ENCODE assay signal across 11 cellular contexts in genomic region chr11:126114486-126115252, GRCh38. TPM values are rescaled to one million over a fixed set of nuclear protein-coding genes. Genes with fewer than 3 reads are reported as not detected.
DNase-seq lines count a peak whose midpoint lies in the region; ATAC-seq and TF ChIP-seq lines count a peak whose summit lies in the region.
"Had no signal": no experiment of that assay in that cellular context is flagged by ENCODE, and none has a peak within 500 bp of the region (broad histone marks: within the 10 kb centered on the region; RNA-seq: fewer than 3 reads in every experiment).

No MANE protein-coding gene starts in this region.

- TF ChIP-seq POLR2A in esophagus squamous epithelium (IDR thresholded peaks at IDR 0.05), result no peak
- TF ChIP-seq POLR2A in sigmoid colon (IDR thresholded peaks at IDR 0.05), result no peak

- intact Hi-C loops in esophagus squamous epithelium (cut with DNase I) (no loop called here), sigmoid colon (cut with DNase I) (loop anchor here (2.0 to 10.0 kb wide), 4 partner anchors 20 to 300 kb away; no protein-coding TSS in a partner anchor)

- no peak overlapping the region for H3K4me3 ChIP-seq in esophagus squamous epithelium
- H3K4me3 ChIP-seq in sigmoid colon, result no peak overlapping the region

- H3K9me3 Mint-ChIP-seq in activated CD8-positive, alpha-beta memory T cell treated with anti-CD3 and anti-CD28 coated beads, Interleukin-2, amount 10 ng/mL, durations not matched to agents 7 days and 5 days (ENCODE audit: low read depth), result no peaks in the 10 kb centered on the region
- H3K9me3 Mint-ChIP-seq in nephron progenitor cell, result no peaks in the 10 kb centered on the region
- H3K9me3 Mint-ChIP-seq: IgD-negative memory B cell, neural crest cell had no signal

- peak in 1 of 4 donors; percentile 53 for TF ChIP-seq EP300 in sigmoid colon (IDR thresholded peaks at IDR 0.05)

- peak overlapping the region; percentile 29 to 89 (median 77) for H3K27ac ChIP-seq in esophagus squamous epithelium
- H3K27ac ChIP-seq in sigmoid colon, result peak overlapping the region; percentile 85 to 91 (median 89)

- no peak for ATAC-seq in activated CD8-positive, alpha-beta memory T cell treated with anti-CD3 and anti-CD28 coated beads, Interleukin-2, amount 10 ng/mL, durations not matched to agents 7 days and 5 days

- TF ChIP-seq CTCF in esophagus squamous epithelium (IDR thresholded peaks at IDR 0.05) (no peak), sigmoid colon (IDR thresholded peaks at IDR 0.05) (no peak), GM20000 (IDR thresholded peaks at IDR 0.05; ENCODE audit: extremely low read depth, missing control alignments) (no peak), nephron progenitor cell (IDR thresholded peaks at IDR 0.05) (no peak)

- H3K4me3 Mint-ChIP-seq in activated CD8-positive, alpha-beta memory T cell treated with anti-CD3 and anti-CD28 coated beads, Interleukin-2, amount 10 ng/mL, durations not matched to agents 7 days and 5 days, result no peak overlapping the region
- H3K4me3 Mint-ChIP-seq in nephron progenitor cell, result no peak overlapping the region
- H3K4me3 Mint-ChIP-seq: neural crest cell had no signal

- H3K27me3 Mint-ChIP-seq in activated CD8-positive, alpha-beta memory T cell treated with anti-CD3 and anti-CD28 coated beads, Interleukin-2, amount 10 ng/mL, durations not matched to agents 7 days and 5 days, result no peaks in the 10 kb centered on the region
- H3K27me3 Mint-ChIP-seq in nephron progenitor cell (ENCODE audit: low read depth, poor library complexity), result peaks cover 15% of the 10 kb centered on the region

- CTCF ChIA-PET in activated CD8-positive, alpha-beta memory T cell treated with anti-CD3 and anti-CD28 coated beads, Interleukin-2, amount 10 ng/mL, durations not matched to agents 7 days and 5 days (lab: Charles Lee), result no interaction called here

- no peaks in the 10 kb centered on the region for H3K36me3 ChIP-seq in esophagus squamous epithelium
- H3K36me3 ChIP-seq in sigmoid colon, result no peaks in the 10 kb centered on the region

- H3K4me1 ChIP-seq in esophagus squamous epithelium, result peaks cover 29 to 46% (median 40%) of the 10 kb centered on the region in 3 donors
- H3K4me1 ChIP-seq in sigmoid colon, result peaks cover 0 to 72% (median 69%) of the 10 kb centered on the region in 4 donors

- no peaks in the 10 kb centered on the region for H3K9me3 ChIP-seq in esophagus squamous epithelium
- no peaks in the 10 kb centered on the region for H3K9me3 ChIP-seq in sigmoid colon

- H3K4me1 Mint-ChIP-seq in activated CD8-positive, alpha-beta memory T cell treated with anti-CD3 and anti-CD28 coated beads, Interleukin-2, amount 10 ng/mL, durations not matched to agents 7 days and 5 days, result peaks cover 14% of the 10 kb centered on the region
- peaks cover 63% of the 10 kb centered on the region for H3K4me1 Mint-ChIP-seq in nephron progenitor cell
- H3K4me1 Mint-ChIP-seq: IgD-negative memory B cell had no signal

- no peak overlapping the region for H3K27ac Mint-ChIP-seq in activated CD8-positive, alpha-beta memory T cell treated with anti-CD3 and anti-CD28 coated beads, Interleukin-2, amount 10 ng/mL, durations not matched to agents 7 days and 5 days
- no peak overlapping the region for H3K27ac Mint-ChIP-seq in nephron progenitor cell

- H3K36me3 Mint-ChIP-seq in activated CD8-positive, alpha-beta memory T cell treated with anti-CD3 and anti-CD28 coated beads, Interleukin-2, amount 10 ng/mL, durations not matched to agents 7 days and 5 days, result no peaks in the 10 kb centered on the region
- H3K36me3 Mint-ChIP-seq in nephron progenitor cell (ENCODE audit: low read depth), result no peaks in the 10 kb centered on the region
- H3K36me3 Mint-ChIP-seq: IgD-negative memory B cell had no signal

- H3K27me3 ChIP-seq in esophagus squamous epithelium (peaks cover 0 to 31% (median 0%) of the 10 kb centered on the region in 4 donors), sigmoid colon (no peaks in the 10 kb centered on the region)

- 23 to 32% methylated on average over 3 to 6 of the region's 8 CpGs for WGBS in esophagus squamous epithelium, 2 donors
- WGBS in sigmoid colon, 2 donors, result 66 to 75% methylated on average over 8 of the region's 8 CpGs

- DNase-seq in DMS153 treated with DMSO at 0.1 percent for 48 hours (lab: John Stamatoyannopoulos, UW; ENCODE audit: unreplicated experiment) (peak; percentile 80), NCI-H446 treated with DMSO at 0.1 percent for 48 hours (lab: John Stamatoyannopoulos, UW) (peak; percentile 70), esophagus squamous epithelium (lab: John Stamatoyannopoulos, UW) (no peak), sigmoid colon (peak; percentile 69), putamen (ENCODE audit: low spot score) (no peak), GM20000 (ENCODE audit: low spot score) (no peak), nephron progenitor cell (no peak)
- no peak for DNase-seq in activated CD8-positive, alpha-beta memory T cell treated with anti-CD3 and anti-CD28 coated beads, Interleukin-2, amount 10 ng/mL, durations not matched to agents 7 days and 5 days
- DNase-seq: activated CD4-positive, alpha-beta T cell treated with anti-CD3 and anti-CD28 coated beads, Interleukin-2, amount 50 U/mL, for 4 hours had no signal

RNA-seq across cellular contexts. Expression of gene CDON, which starts 52.0 kb away (rescaled TPM):
- total RNA-seq in esophagus squamous epithelium, result 1 to 10 TPM; 2.5 to 5.5 (median 3.4) TPM
- 10 to 100 TPM; 48.9 to 88.1 (median 66.3) TPM for total RNA-seq in sigmoid colon
- 1 to 10 TPM in 1 of 3 donors, under 1 TPM in 2; under 0.01 to 3.4 (median 0.60) TPM for polyA plus RNA-seq in sigmoid colon
- 1 to 10 TPM; 1.5 to 1.8 TPM for total RNA-seq in activated CD8-positive, alpha-beta memory T cell treated with anti-CD3 and anti-CD28 coated beads, Interleukin-2, amount 10 ng/mL, durations not matched to agents 7 days and 5 days
- polyA plus RNA-seq: IgD-negative memory B cell had no signal

Comparison
In these comparisons a context has a peak if more than half of its experiments do, and no peak if none do; other contexts are left out.
1. DNase-seq: peak in DMS153 treated with DMSO at 0.1 percent for 48 hours (single experiment), NCI-H446 treated with DMSO at 0.1 percent for 48 hours (single experiment) and sigmoid colon (single experiment); none in esophagus squamous epithelium (single experiment), putamen (single experiment), activated CD8-positive, alpha-beta memory T cell treated with anti-CD3 and anti-CD28 coated beads, Interleukin-2, amount 10 ng/mL, durations not matched to agents 7 days and 5 days (single experiment), GM20000 (single experiment) and nephron progenitor cell (single experiment).
2. RNA of gene CDON, which starts 52.0 kb away (total RNA-seq): 48.9 to 88.1 TPM in sigmoid colon; 2.5 to 5.5 TPM in esophagus squamous epithelium and 1.5 to 1.8 TPM in activated CD8-positive, alpha-beta memory T cell treated with anti-CD3 and anti-CD28 coated beads, Interleukin-2, amount 10 ng/mL, durations not matched to agents 7 days and 5 days; every median in the first group is over 4 times any median in the second.